19 cellular contexts compared by ENCODE assay signal in the genomic region with DNA sequence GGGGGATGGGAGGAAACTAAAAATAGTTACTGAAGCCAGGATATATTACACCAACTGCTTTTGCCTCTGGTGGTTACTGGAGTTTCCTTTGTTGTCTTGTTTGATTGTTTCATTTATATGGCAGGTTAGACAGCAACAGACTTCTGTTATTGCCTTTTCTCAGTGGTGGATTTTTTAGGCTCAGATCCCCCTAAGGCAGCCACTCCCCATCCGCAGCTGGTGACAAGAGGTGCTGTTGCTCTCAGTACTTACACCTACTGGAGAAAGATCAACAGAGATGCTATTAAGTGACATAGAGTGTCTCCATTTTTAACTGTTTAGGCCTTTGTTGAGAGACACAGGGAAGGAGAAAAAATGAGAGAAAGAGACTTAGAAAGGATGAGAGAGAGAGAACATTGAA.
"Had no signal": no experiment of that assay in that cellular context is flagged by ENCODE, and none has a peak within 500 bp of the region (broad histone marks: within the 10 kb centered on the region; RNA-seq: fewer than 3 reads in every experiment).

No MANE protein-coding gene starts in this region.

- DNase-seq: effector CD4-positive, alpha-beta T cell; endodermal cell; glutamatergic neuron; islet precursor cell; mammary epithelial cell; mucosa of descending colon; naive thymus-derived CD8-positive, alpha-beta T cell; posterior cingulate gyrus; spleen; stimulated activated CD4-positive, alpha-beta T cell treated with anti-CD3 and anti-CD28 coated beads, Interleukin-15, amount 100 ng/mL, for 24 hours; stimulated activated CD4-positive, alpha-beta T cell treated with anti-CD3 and anti-CD28 coated beads, Interleukin-1b, Interleukin-23, amount 100 ng/mL, for 48 hours; stimulated activated CD4-positive, alpha-beta T cell treated with anti-CD3 and anti-CD28 coated beads, Interleukin-4, amount 100 ng/mL, for 24 hours; stimulated activated naive CD4-positive, alpha-beta T cell; stomach; substantia nigra; transverse colon had no signal

- H3K9me3 Mint-ChIP-seq: endodermal cell had no signal

- H3K27me3 Mint-ChIP-seq: naive thymus-derived CD8-positive, alpha-beta T cell had no signal

- H3K4me3 Mint-ChIP-seq: endodermal cell; naive thymus-derived CD8-positive, alpha-beta T cell had no signal

- H3K36me3 Mint-ChIP-seq: naive thymus-derived CD8-positive, alpha-beta T cell had no signal

- H3K27ac Mint-ChIP-seq: endodermal cell; naive thymus-derived CD8-positive, alpha-beta T cell had no signal

- H3K4me1 Mint-ChIP-seq: naive thymus-derived CD8-positive, alpha-beta T cell had no signal

- ATAC-seq: gastroesophageal sphincter; left lobe of liver; mucosa of descending colon; naive thymus-derived CD8-positive, alpha-beta T cell; sciatic nerve had no signal
